In genomic region chr2:14223576-14223975, GRCh38 we compare ENCODE assay signal across 1 cellular context.
TF ChIP-seq lines count a peak whose summit lies in the region.

No MANE protein-coding gene starts in this region.

TF ChIP-seq in GM12878, 131 proteins besides CTCF, POLR2A, EP300 and RAD21 (continued from another document):
- TF ChIP-seq TBL1XR1 (IDR thresholded peaks at IDR 0.05; ENCODE audit: low read depth, low read length) (no peak), ZBTB40 (IDR thresholded peaks at IDR 0.05; ENCODE audit: borderline replicate concordance) (no peak), CREM (IDR thresholded peaks at IDR 0.05; ENCODE audit: low read depth) (no peak), NR2F1 (conservative IDR thresholded peaks at IDR 0.05) (no peak), ETV6 (conservative IDR thresholded peaks at IDR 0.05 in 1 of 2, IDR thresholded peaks at IDR 0.05 in 1 of 2; ENCODE audit: borderline replicate concordance in 1 of 2, low read depth in 1 of 2) (no peak), CUX1 (IDR thresholded peaks at IDR 0.05; ENCODE audit: insufficient replicate concordance, low read depth, low read length) (no peak), GATAD2B (conservative IDR thresholded peaks at IDR 0.05; ENCODE audit: low read depth) (no peak), ATF3 (IDR thresholded peaks at IDR 0.05; ENCODE audit: borderline replicate concordance, extremely low read depth, low read depth, low read length) (no peak)
